20 cellular contexts compared by ENCODE assay signal in the genomic region with DNA sequence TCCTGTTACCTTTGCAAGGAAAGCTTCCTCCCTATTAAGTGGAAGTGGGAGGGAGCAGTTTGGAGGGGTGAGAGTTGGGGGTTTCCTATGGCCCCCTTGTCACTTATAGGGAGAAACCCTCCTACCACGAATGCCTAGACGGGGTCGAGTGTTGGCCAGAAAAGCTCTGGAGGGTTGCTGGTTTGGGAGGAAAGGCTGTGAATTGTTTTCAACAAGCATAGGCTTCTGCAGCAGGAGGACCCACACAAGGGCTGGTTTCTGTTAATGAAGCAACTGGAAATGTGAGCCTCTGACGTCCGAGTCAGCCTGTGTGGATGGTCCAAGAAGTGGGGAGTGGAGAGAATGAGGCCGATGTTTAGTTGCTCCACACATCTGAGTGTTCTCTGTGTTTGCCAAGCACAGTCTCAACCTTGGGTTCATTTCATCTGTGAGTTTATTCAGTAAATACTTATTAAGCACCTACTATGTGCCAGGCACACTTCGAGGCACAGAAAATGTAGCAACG. TPM values are rescaled to one million over a fixed set of nuclear protein-coding genes. Genes with fewer than 3 reads are reported as not detected.
"Had no signal": no experiment of that assay in that cellular context is flagged by ENCODE, and none has a peak within 500 bp of the region (broad histone marks: within the 10 kb centered on the region; RNA-seq: fewer than 3 reads in every experiment).

No MANE protein-coding gene starts in this region.

- H3K9ac ChIP-seq: parathyroid adenoma had no signal

- H3K79me2 ChIP-seq: parathyroid adenoma had no signal

- ATAC-seq: activated CD4-positive, CD25-positive, alpha-beta regulatory T cell treated with anti-CD3 and anti-CD28 coated beads, Interleukin-2, amount 50 U/mL, for 24 hours; activated T-cell treated with anti-CD3 and anti-CD28 coated beads, Interleukin-2, amount 50 U/mL, for 4 hours; esophagus mucosa; gastroesophageal sphincter; mucosa of descending colon; naive thymus-derived CD4-positive, alpha-beta T cell; T-cell had no signal

- H3K27ac Mint-ChIP-seq: activated naive CD4-positive, alpha-beta T cell treated with anti-CD3 and anti-CD28 coated beads, Interleukin-2, amount 50 U/mL, for 24 hours; brain; T-cell had no signal

- H3K9me3 Mint-ChIP-seq: activated naive CD4-positive, alpha-beta T cell treated with anti-CD3 and anti-CD28 coated beads, Interleukin-2, amount 50 U/mL, for 24 hours; activated T-cell treated with anti-CD3 and anti-CD28 coated beads, Interleukin-2, amount 50 U/mL, for 4 hours; T-cell had no signal

- H3K4me3 ChIP-seq: coronary artery, gastroesophageal sphincter, mucosa of descending colon, sigmoid colon, stomach, testis, upper lobe of left lung had no signal

- H3K36me3 ChIP-seq: gastroesophageal sphincter, sigmoid colon, stomach, upper lobe of left lung had no signal

- H3K27ac ChIP-seq: coronary artery, gastroesophageal sphincter, parathyroid adenoma, sigmoid colon, stomach, upper lobe of left lung had no signal

- DNase-seq: activated effector memory CD4-positive, alpha-beta T cell treated with Interleukin-2 at 50 U/mL for 16 hours; activated T-cell treated with anti-CD3 and anti-CD28 coated beads, Interleukin-2, amount 50 U/mL, for 4 hours; central memory CD4-positive, alpha-beta T cell; mucosa of descending colon; naive thymus-derived CD4-positive, alpha-beta T cell; sigmoid colon; stimulated activated CD4-positive, alpha-beta T cell treated with anti-CD3 and anti-CD28 coated beads, Interleukin-1b, Interleukin-23, amount 100 ng/mL, for 48 hours; stomach; T-cell; T-helper 9 cell; upper lobe of left lung had no signal

- H3K4me1 ChIP-seq: parathyroid adenoma had no signal

- H3K4me3 Mint-ChIP-seq: activated naive CD4-positive, alpha-beta T cell treated with anti-CD3 and anti-CD28 coated beads, Interleukin-2, amount 50 U/mL, for 24 hours; activated T-cell treated with anti-CD3 and anti-CD28 coated beads, Interleukin-2, amount 50 U/mL, for 4 hours; brain; T-cell had no signal

- H2AFZ ChIP-seq: parathyroid adenoma had no signal

- H3K27me3 ChIP-seq: testis had no signal

- H3K9me3 ChIP-seq: gastroesophageal sphincter, mucosa of descending colon, sigmoid colon, testis, upper lobe of left lung had no signal

- H3K36me3 Mint-ChIP-seq: activated naive CD4-positive, alpha-beta T cell treated with anti-CD3 and anti-CD28 coated beads, Interleukin-2, amount 50 U/mL, for 24 hours; brain; T-cell had no signal

RNA-seq across cellular contexts. Expression of gene LEP, which starts 37.3 kb away (rescaled TPM):
- total RNA-seq: activated T-cell treated with anti-CD3 and anti-CD28 coated beads, Interleukin-2, amount 50 U/mL, for 4 hours; lung microvascular endothelial cell; stomach; T-cell; upper lobe of left lung had no signal
